ENCODE assay signal across 10 cellular contexts in the genomic region with DNA sequence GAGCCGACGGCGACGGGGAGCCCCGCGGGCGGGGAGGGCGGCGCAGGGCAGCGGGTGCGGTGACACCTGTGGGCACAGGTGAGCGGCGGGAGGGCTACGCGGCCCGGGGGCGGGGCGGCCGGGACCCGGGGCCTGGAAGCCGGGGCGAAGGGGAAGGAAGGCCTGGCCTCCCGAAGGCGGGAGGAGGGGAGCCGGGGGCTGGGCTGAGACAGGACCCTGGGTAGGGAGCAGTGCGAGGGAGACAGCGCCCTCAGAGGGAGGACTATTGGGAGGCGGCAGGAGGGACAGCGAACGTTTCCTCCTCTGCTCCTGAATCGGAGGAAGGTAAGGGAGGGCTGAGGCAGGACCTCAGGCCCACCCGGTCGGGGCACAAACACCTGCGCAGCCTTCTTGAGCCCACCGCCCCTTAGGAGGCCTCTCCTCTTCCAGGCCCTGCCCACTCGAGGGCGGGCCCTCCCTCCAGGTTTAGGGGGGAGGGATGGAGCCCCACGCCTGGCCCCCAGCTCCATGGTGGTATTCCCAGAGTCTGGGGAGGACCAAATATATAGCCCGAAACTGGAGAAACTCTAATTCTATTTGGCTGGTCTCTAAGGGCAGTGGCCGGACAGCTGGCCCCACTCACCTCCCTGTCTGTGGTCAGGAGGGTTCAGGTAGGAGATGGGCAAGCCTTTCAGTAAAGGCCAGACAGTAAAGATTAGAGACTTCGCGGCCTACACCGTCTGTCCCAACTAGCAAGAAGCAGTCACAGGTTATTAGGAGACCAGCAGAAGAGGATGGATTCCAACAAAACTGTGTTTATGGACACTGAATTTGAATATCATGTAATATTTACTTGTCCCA. TPM values are rescaled to one million over a fixed set of nuclear protein-coding genes. Genes with fewer than 3 reads are reported as not detected.
DNase-seq lines count a peak whose midpoint lies in the region; ATAC-seq and TF ChIP-seq lines count a peak whose summit lies in the region.
"Had no signal": no experiment of that assay in that cellular context is flagged by ENCODE, and none has a peak within 500 bp of the region (broad histone marks: within the 10 kb centered on the region; RNA-seq: fewer than 3 reads in every experiment).

No MANE protein-coding gene starts in this region.

- peak overlapping the region; percentile 32 to 66 (median 46); a peak in 19 of 20 replicates for H3K4me3 ChIP-seq in BLaER1 treated with 17β-estradiol and CSF1 and Interleukin-3, amounts not matched to agents 10 nM and 100 nM
- H3K4me3 ChIP-seq in NT2/D1 (ENCODE audit: insufficient read length, low read depth) (peak overlapping the region; percentile 61), fibroblast of villous mesenchyme (ENCODE audit: low read depth, low read length) (peak overlapping the region; percentile 31), osteoblast (ENCODE audit: insufficient read depth, low read length) (peak overlapping the region; percentile 25)

- H3K4me3 Mint-ChIP-seq in activated CD4-positive, alpha-beta memory T cell treated with anti-CD3 and anti-CD28 coated beads for 36 hours: no peak overlapping the region

- no peaks in the 10 kb centered on the region for H3K36me3 ChIP-seq in BLaER1 treated with 17β-estradiol and CSF1 and Interleukin-3, amounts not matched to agents 10 nM and 100 nM
- peaks cover 26% of the 10 kb centered on the region for H3K36me3 ChIP-seq in NT2/D1 (ENCODE audit: insufficient read depth, insufficient read length, low read length)
- H3K36me3 ChIP-seq in osteoblast (ENCODE audit: insufficient read depth, low read length): no peaks in the 10 kb centered on the region

- no peak for TF ChIP-seq CTCF in fibroblast of villous mesenchyme (IDR thresholded peaks at IDR 0.05; ENCODE audit: insufficient read depth, low read depth, low read length)
- no peak for TF ChIP-seq CTCF in osteoblast (IDR thresholded peaks at IDR 0.05; ENCODE audit: extremely low read depth, low read depth, low read length)

- intact Hi-C loops in activated CD4-positive, alpha-beta memory T cell treated with anti-CD3 and anti-CD28 coated beads for 36 hours (cut with micrococcal nuclease): no loop called here

- POLR2A ChIA-PET in activated CD4-positive, alpha-beta memory T cell treated with anti-CD3 and anti-CD28 coated beads for 36 hours (lab: Charles Lee): no interaction called here

- H3K4me1 ChIP-seq in BLaER1 treated with 17β-estradiol and CSF1 and Interleukin-3, amounts not matched to agents 10 nM and 100 nM: peaks cover 28 to 60% (median 40%) of the 10 kb centered on the region in 10 experiments
- H3K4me1 ChIP-seq in NT2/D1 (ENCODE audit: insufficient read depth, insufficient read length) (peaks cover 53% of the 10 kb centered on the region), osteoblast (ENCODE audit: insufficient read depth, low read length) (peaks cover 10% of the 10 kb centered on the region)

- peaks cover 0 to 7% (median 0%) of the 10 kb centered on the region in 11 experiments; a peak in 1 of 22 replicates for H4K20me1 ChIP-seq in BLaER1 treated with 17β-estradiol and CSF1 and Interleukin-3, amounts not matched to agents 10 nM and 100 nM
- no peaks in the 10 kb centered on the region for H4K20me1 ChIP-seq in osteoblast (ENCODE audit: insufficient read depth, low read length)

- peaks cover 32 to 53% (median 45%) of the 10 kb centered on the region in 11 experiments for H3K27me3 ChIP-seq in BLaER1 treated with 17β-estradiol and CSF1 and Interleukin-3, amounts not matched to agents 10 nM and 100 nM
- H3K27me3 ChIP-seq in NT2/D1 (ENCODE audit: insufficient read depth, insufficient read length) (peaks cover 11% of the 10 kb centered on the region), osteoblast (ENCODE audit: insufficient read depth, low read length) (peaks cover 18% of the 10 kb centered on the region)

- peaks cover 7% of the 10 kb centered on the region for H3K4me1 Mint-ChIP-seq in activated CD4-positive, alpha-beta memory T cell treated with anti-CD3 and anti-CD28 coated beads for 36 hours (ENCODE audit: low read depth)

- no peak overlapping the region for H2AFZ ChIP-seq in osteoblast (ENCODE audit: low read length)

- H3K9me3 ChIP-seq in BLaER1 treated with 17β-estradiol and CSF1 and Interleukin-3, amounts not matched to agents 10 nM and 100 nM (replicated peaks in 1 of 11): no peaks in the 10 kb centered on the region
- no peaks in the 10 kb centered on the region for H3K9me3 ChIP-seq in NT2/D1 (ENCODE audit: insufficient read depth, low read length)
- H3K9me3 ChIP-seq in osteoblast (ENCODE audit: low read depth, low read length): no peaks in the 10 kb centered on the region

- no peak overlapping the region for H3K27ac Mint-ChIP-seq in activated CD4-positive, alpha-beta memory T cell treated with anti-CD3 and anti-CD28 coated beads for 36 hours

- H3K9ac ChIP-seq in BLaER1 treated with 17β-estradiol and CSF1 and Interleukin-3, amounts not matched to agents 10 nM and 100 nM: peak overlapping the region in 8 of 11 experiments; percentile 2 to 68 (median 30); a peak in 7 of 22 replicates
- H3K9ac ChIP-seq in NT2/D1 (ENCODE audit: insufficient read length, low read depth): peak overlapping the region; percentile 73

- no peaks in the 10 kb centered on the region for H3K36me3 Mint-ChIP-seq in activated CD4-positive, alpha-beta memory T cell treated with anti-CD3 and anti-CD28 coated beads for 36 hours

- H3K4me2 ChIP-seq in BLaER1 treated with 17β-estradiol and CSF1 and Interleukin-3, amounts not matched to agents 10 nM and 100 nM: peak overlapping the region; percentile 64 to 82 (median 72)
- H3K4me2 ChIP-seq in osteoblast (ENCODE audit: insufficient read depth, low read length): no peak overlapping the region

- no peak for ATAC-seq in HG03521 (IDR thresholded peaks at IDR 0.05; ENCODE audit: unreplicated experiment)

- peaks cover 8% of the 10 kb centered on the region for H3K27me3 Mint-ChIP-seq in activated CD4-positive, alpha-beta memory T cell treated with anti-CD3 and anti-CD28 coated beads for 36 hours

- H3K9me3 Mint-ChIP-seq in activated CD4-positive, alpha-beta memory T cell treated with anti-CD3 and anti-CD28 coated beads for 36 hours: no peaks in the 10 kb centered on the region

- no peak for DNase-seq in NT2/D1 (ENCODE audit: low read depth, low spot score)
- no peak for DNase-seq in fibroblast of villous mesenchyme (ENCODE audit: low read depth)
- peak; percentile 79 for DNase-seq in osteoblast (ENCODE audit: insufficient read length, low spot score, missing footprints)
- no peak for DNase-seq in NCI-H2196 treated with DMSO at 0.1 percent for 48 hours (lab: John Stamatoyannopoulos, UW; ENCODE audit: unreplicated experiment)
- DNase-seq in activated CD4-positive, alpha-beta memory T cell treated with anti-CD3 and anti-CD28 coated beads for 36 hours: no peak
- no peak for DNase-seq in GM03348 (ENCODE audit: low spot score)

- CTCF ChIA-PET in activated CD4-positive, alpha-beta memory T cell treated with anti-CD3 and anti-CD28 coated beads for 36 hours (lab: Charles Lee): no interaction called here

- H3K27ac ChIP-seq in BLaER1 treated with 17β-estradiol and CSF1 and Interleukin-3, amounts not matched to agents 10 nM and 100 nM: no peak overlapping the region
- no peak overlapping the region for H3K27ac ChIP-seq in osteoblast (ENCODE audit: low read depth, low read length)
- H3K27ac ChIP-seq: HL-60 had no signal

- no peaks in the 10 kb centered on the region for H3K79me2 ChIP-seq in osteoblast (ENCODE audit: insufficient read depth, low read length)

RNA-seq across cellular contexts. Expression of a gene that starts 0.5 kb away (rescaled TPM):
- total RNA-seq in fibroblast of villous mesenchyme (under 0.01 TPM in 1 of 2 replicates, not detected in the other), osteoblast (not detected in 2 replicates)
- total RNA-seq in activated CD4-positive, alpha-beta memory T cell treated with anti-CD3 and anti-CD28 coated beads for 36 hours: not detected
- total RNA-seq: dermis microvascular lymphatic vessel endothelial cell had no signal

RNA-seq across cellular contexts. Expression of a gene that starts 30.9 kb away (rescaled TPM):
- total RNA-seq in fibroblast of villous mesenchyme: 125 and 174 TPM in 2 replicates
- total RNA-seq in osteoblast: 228 and 255 TPM in 2 replicates
- 10 to 100 TPM; 47.5 to 49.6 TPM for total RNA-seq in activated CD4-positive, alpha-beta memory T cell treated with anti-CD3 and anti-CD28 coated beads for 36 hours
